Comparison of ENCODE assay signal across 1 cellular context in the genomic region with DNA sequence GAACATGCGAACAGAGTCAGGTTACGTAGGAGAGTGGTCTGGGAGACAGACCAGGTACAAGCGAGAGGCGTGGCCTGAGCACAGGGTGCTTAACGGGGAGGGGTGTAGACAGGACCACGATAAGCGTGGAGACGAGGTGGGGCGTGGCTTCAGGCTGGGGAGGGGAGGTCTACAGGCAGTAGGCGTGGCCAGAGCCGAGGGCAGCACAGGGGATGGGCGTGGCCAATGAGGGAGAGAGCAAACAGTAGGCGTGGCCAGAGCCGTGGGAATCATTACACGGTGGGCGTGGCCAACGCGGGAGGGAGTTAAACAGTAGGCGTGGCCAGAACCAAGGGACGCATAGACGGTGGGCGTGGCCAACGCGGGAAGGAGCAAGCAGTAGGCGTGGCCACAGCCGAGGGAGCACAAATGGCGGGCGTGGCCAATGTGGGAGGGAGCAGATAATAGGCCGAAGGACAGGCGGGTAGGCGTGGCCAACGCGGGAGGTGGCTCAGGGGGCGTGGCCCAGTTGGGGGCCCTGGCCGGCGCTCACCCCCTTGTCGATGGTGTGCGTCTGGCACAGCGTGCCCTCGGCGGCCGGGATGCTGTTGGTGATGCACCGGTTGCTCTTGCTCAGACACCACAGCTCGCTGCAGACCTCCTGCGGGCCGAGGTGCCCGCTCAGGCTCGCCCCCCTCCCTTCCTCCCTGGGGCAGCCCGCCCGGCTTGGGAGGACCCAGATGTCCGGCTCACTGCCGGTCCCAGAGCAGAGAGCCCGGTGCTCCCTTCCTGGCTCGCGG.
TF ChIP-seq lines count a peak whose summit lies in the region.

No MANE protein-coding gene starts in this region.

TF ChIP-seq in GM12878, 131 proteins besides CTCF, POLR2A, EP300 and RAD21 (continued from another document):
- TF ChIP-seq ZZZ3 (IDR thresholded peaks at IDR 0.05; ENCODE audit: control insufficient read depth, insufficient read length, low read depth) (no peak), TBL1XR1 (IDR thresholded peaks at IDR 0.05; ENCODE audit: low read depth, low read length) (no peak)
- TF ChIP-seq, protein P1, sequence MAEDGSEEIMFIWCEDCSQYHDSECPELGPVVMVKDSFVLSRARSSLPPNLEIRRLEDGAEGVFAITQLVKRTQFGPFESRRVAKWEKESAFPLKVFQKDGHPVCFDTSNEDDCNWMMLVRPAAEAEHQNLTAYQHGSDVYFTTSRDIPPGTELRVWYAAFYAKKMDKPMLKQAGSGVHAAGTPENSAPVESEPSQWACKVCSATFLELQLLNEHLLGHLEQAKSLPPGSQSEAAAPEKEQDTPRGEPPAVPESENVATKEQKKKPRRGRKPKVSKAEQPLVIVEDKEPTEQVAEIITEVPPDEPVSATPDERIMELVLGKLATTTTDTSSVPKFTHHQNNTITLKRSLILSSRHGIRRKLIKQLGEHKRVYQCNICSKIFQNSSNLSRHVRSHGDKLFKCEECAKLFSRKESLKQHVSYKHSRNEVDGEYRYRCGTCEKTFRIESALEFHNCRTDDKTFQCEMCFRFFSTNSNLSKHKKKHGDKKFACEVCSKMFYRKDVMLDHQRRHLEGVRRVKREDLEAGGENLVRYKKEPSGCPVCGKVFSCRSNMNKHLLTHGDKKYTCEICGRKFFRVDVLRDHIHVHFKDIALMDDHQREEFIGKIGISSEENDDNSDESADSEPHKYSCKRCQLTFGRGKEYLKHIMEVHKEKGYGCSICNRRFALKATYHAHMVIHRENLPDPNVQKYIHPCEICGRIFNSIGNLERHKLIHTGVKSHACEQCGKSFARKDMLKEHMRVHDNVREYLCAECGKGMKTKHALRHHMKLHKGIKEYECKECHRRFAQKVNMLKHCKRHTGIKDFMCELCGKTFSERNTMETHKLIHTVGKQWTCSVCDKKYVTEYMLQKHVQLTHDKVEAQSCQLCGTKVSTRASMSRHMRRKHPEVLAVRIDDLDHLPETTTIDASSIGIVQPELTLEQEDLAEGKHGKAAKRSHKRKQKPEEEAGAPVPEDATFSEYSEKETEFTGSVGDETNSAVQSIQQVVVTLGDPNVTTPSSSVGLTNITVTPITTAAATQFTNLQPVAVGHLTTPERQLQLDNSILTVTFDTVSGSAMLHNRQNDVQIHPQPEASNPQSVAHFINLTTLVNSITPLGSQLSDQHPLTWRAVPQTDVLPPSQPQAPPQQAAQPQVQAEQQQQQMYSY (CRISPR knock-in tag; IDR thresholded peaks at IDR 0.05): no peak
- TF ChIP-seq, protein P2, sequence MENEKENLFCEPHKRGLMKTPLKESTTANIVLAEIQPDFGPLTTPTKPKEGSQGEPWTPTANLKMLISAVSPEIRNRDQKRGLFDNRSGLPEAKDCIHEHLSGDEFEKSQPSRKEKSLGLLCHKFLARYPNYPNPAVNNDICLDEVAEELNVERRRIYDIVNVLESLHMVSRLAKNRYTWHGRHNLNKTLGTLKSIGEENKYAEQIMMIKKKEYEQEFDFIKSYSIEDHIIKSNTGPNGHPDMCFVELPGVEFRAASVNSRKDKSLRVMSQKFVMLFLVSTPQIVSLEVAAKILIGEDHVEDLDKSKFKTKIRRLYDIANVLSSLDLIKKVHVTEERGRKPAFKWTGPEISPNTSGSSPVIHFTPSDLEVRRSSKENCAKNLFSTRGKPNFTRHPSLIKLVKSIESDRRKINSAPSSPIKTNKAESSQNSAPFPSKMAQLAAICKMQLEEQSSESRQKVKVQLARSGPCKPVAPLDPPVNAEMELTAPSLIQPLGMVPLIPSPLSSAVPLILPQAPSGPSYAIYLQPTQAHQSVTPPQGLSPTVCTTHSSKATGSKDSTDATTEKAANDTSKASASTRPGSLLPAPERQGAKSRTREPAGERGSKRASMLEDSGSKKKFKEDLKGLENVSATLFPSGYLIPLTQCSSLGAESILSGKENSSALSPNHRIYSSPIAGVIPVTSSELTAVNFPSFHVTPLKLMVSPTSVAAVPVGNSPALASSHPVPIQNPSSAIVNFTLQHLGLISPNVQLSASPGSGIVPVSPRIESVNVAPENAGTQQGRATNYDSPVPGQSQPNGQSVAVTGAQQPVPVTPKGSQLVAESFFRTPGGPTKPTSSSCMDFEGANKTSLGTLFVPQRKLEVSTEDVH (IDR thresholded peaks at IDR 0.05; ENCODE audit: low read depth, partially characterized antibody): no peak
